In the genomic region with DNA sequence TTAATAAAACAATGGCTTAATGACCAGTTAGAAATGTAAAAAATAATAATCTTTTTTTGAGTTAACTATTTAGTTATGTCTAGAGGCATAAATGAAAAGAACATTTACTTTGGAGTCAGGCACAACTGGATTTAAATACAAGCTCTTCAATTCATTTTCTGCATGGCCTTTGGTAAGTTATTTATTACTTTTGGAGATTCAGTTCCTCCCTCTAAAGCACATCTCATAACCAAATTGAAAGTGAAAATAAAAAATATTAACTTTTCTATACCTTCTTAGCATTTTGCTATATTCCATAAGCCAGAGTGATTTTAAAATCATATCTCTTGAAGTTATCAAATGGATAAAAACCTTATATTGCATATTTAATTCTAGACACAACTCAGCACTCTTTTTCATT, we compare ENCODE assay signal across 14 cellular contexts.
DNase-seq lines count a peak whose midpoint lies in the region; ATAC-seq and TF ChIP-seq lines count a peak whose summit lies in the region.
"Had no signal": no experiment of that assay in that cellular context is flagged by ENCODE, and none has a peak within 500 bp of the region (broad histone marks: within the 10 kb centered on the region; RNA-seq: fewer than 3 reads in every experiment).

No MANE protein-coding gene starts in this region.

- no peaks in the 10 kb centered on the region for H3K4me1 Mint-ChIP-seq in Caco-2 (ENCODE audit: low read depth, unreplicated experiment)

- no peak overlapping the region for H3K27ac ChIP-seq in prostate gland
- H3K27ac ChIP-seq: suprapubic skin had no signal

- no TSS peak for BruUV-seq in Caco-2 (replicated peaks; lab: Mats Ljungman, UMichigan)

- no peak overlapping the region for H3K27ac Mint-ChIP-seq in Caco-2 (ENCODE audit: unreplicated experiment)

- no peak overlapping the region for H3K4me3 ChIP-seq in Caco-2 (ENCODE audit: low read depth, low read length)
- no peak overlapping the region for H3K4me3 ChIP-seq in prostate gland
- H3K4me3 ChIP-seq: suprapubic skin had no signal

- H3K4me3 Mint-ChIP-seq in Caco-2 (ENCODE audit: unreplicated experiment) = no peak overlapping the region

- TF ChIP-seq CTCF in GM13977 (IDR thresholded peaks at IDR 0.05; ENCODE audit: extremely low read depth, insufficient read depth, missing control alignments) = no peak
- TF ChIP-seq CTCF in Caco-2 (IDR thresholded peaks at IDR 0.05; ENCODE audit: insufficient read depth in 1 of 2, low read depth in 1 of 2, low read length in 1 of 2, severe bottlenecking in 1 of 2, unreplicated experiment in 1 of 2) = no peak
- TF ChIP-seq CTCF in prostate gland (IDR thresholded peaks at IDR 0.05) = no peak

- H3K36me3 ChIP-seq in Caco-2 (ENCODE audit: control insufficient read depth, insufficient read depth, low read length) (no peaks in the 10 kb centered on the region), prostate gland (no peaks in the 10 kb centered on the region)
- H3K36me3 ChIP-seq: suprapubic skin had no signal

- TF ChIP-seq POLR2A in prostate gland (IDR thresholded peaks at IDR 0.05) = no peak

- CTCF ChIA-PET in Caco-2 (lab: Charles Lee) = no interaction called here

- DNase-seq in GM13977 (ENCODE audit: low spot score) (peak; percentile 39), Caco-2 (no peak), prostate gland (ENCODE audit: low spot score) (no peak)
- no peak for DNase-seq in effector CD8-positive, alpha-beta T cell (lab: John Stamatoyannopoulos, UW)
- no peak for DNase-seq in activated CD8-positive, alpha-beta memory T cell treated with anti-CD3 and anti-CD28 coated beads for 24 hours
- DNase-seq: glutamatergic neuron, NCI-H1417, NCI-H524 had no signal

- POLR2A ChIA-PET in Caco-2 (lab: Charles Lee) = no interaction called here

- no peaks in the 10 kb centered on the region for H3K27me3 Mint-ChIP-seq in Caco-2 (ENCODE audit: insufficient read depth, unreplicated experiment)

- intact Hi-C loops in Caco-2 (cut with micrococcal nuclease; ENCODE audit: unreplicated experiment) = no loop called here
- intact Hi-C loops in prostate gland (cut with DNase I) = no loop called here

- ATAC-seq in GM19372 (IDR thresholded peaks at IDR 0.05; ENCODE audit: low read depth, unreplicated experiment) = peak; percentile 87
- peak; percentile 86 for ATAC-seq in GM21825 (IDR thresholded peaks at IDR 0.05; ENCODE audit: unreplicated experiment)
- ATAC-seq in HG03175 (IDR thresholded peaks at IDR 0.05; ENCODE audit: unreplicated experiment) = peak; percentile 94
- ATAC-seq: activated CD4-positive, CD25-positive, alpha-beta regulatory T cell treated with anti-CD3 and anti-CD28 coated beads, Interleukin-2, amount 50 U/mL, for 24 hours; Panc1 had no signal

- H3K36me3 Mint-ChIP-seq in Caco-2 (ENCODE audit: insufficient read depth, unreplicated experiment) = no peaks in the 10 kb centered on the region

- in situ Hi-C loops in GM13977 (cut with MboI; ENCODE audit: low pct_unique_long_range_greater_than_20kb, low sequenced_read_pairs, unreplicated experiment) = no loop called here

- H3K27me3 ChIP-seq in Caco-2 (replicated peaks; ENCODE audit: control insufficient read depth, insufficient read depth, low read length) (no peaks in the 10 kb centered on the region), prostate gland (replicated peaks; ENCODE audit: insufficient read depth) (no peaks in the 10 kb centered on the region)
- H3K27me3 ChIP-seq: suprapubic skin had no signal

- no peaks in the 10 kb centered on the region for H3K9me3 ChIP-seq in Caco-2
- no peaks in the 10 kb centered on the region for H3K9me3 ChIP-seq in prostate gland
- H3K9me3 ChIP-seq: suprapubic skin had no signal

- H3K9me3 Mint-ChIP-seq in Caco-2 (ENCODE audit: unreplicated experiment) = no peaks in the 10 kb centered on the region

- no peaks in the 10 kb centered on the region for H3K4me1 ChIP-seq in Caco-2
- H3K4me1 ChIP-seq in prostate gland (replicated peaks) = no peaks in the 10 kb centered on the region
- H3K4me1 ChIP-seq: suprapubic skin had no signal
